ENCODE assay signal across 30 cellular contexts in the genomic region with DNA sequence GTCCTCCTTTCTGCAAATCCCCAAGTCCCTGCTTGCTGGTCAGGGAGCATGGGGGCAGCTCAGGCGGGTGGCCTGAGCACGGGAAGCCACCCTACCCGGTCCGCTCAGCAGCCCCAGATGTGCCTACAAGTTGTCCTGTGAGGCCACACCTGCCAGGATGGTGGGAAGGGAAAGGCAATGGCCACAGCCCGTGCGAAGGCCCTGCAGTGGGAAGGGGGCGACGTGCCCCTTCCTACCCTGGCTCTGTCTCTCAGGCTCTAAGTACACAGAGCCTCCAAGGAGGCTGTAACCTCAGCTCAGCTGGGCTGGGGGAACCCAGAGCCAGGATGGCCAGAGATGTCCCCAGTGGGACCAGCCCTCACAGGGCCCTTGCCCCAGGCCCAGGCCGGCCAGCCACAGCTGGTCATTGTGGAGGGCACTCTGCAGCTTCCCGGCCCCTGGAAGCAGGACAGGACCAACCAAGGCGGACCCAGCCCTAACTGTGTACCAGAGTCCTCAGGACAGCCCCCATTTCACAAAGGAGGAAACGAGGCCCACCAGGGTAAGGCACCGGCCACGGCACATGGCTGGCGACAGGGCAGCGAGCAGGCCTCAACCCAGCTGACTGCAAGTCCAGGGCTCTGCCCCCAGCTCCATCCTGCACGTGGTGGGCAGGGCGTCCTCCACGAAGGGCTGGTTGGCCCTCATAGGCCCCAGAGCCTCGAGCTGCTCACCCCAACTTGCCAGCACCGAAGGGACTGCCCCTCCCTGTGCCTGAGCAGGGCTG.
"Had no signal": no experiment of that assay in that cellular context is flagged by ENCODE, and none has a peak within 500 bp of the region (broad histone marks: within the 10 kb centered on the region; RNA-seq: fewer than 3 reads in every experiment).

No MANE protein-coding gene starts in this region.

- H3K27ac ChIP-seq: ascending aorta, breast epithelium, cardiac muscle cell, coronary artery, esophagus muscularis mucosa, foreskin keratinocyte, gastrocnemius medialis, heart right ventricle, hepatocyte had no signal

- H3K4me3 ChIP-seq: ascending aorta, breast epithelium, cardiac muscle cell, coronary artery, esophagus muscularis mucosa, gastrocnemius medialis, heart right ventricle, hepatocyte had no signal

- ATAC-seq: activated naive CD4-positive, alpha-beta T cell treated with anti-CD3 and anti-CD28 coated beads, Interleukin-2, amount 50 U/mL, for 72 hours; activated T-cell treated with anti-CD3 and anti-CD28 coated beads, Interleukin-2, amount 50 U/mL, for 72 hours; effector memory CD8-positive, alpha-beta T cell; foreskin keratinocyte; gastrocnemius medialis; heart right ventricle had no signal

- DNase-seq: activated CD4-positive, alpha-beta memory T cell treated with anti-CD3 and anti-CD28 coated beads, Interleukin-2, amount 10 ng/mL, durations not matched to agents 7 days and 5 days; activated CD4-positive, alpha-beta T cell treated with anti-CD3 and anti-CD28 coated beads for 1 hour; activated CD4-positive, alpha-beta T cell treated with anti-CD3 and anti-CD28 coated beads for 4 hours; activated CD4-positive, alpha-beta T cell treated with anti-CD3 and anti-CD28 coated beads, Interleukin-2, amount 10 ng/mL, durations not matched to agents 7 days and 5 days; activated CD4-positive, alpha-beta T cell treated with anti-CD3 and anti-CD28 coated beads, Interleukin-2, amount 50 U/mL, for 4 hours; activated CD8-positive, alpha-beta memory T cell treated with anti-CD3 and anti-CD28 coated beads, Interleukin-2, amount 50 U/mL, for 48 hours; activated gamma-delta T cell; activated naive CD4-positive, alpha-beta T cell; activated naive CD4-positive, alpha-beta T cell treated with anti-CD3 and anti-CD28 coated beads, Interleukin-2, amount 10 ng/mL, durations not matched to agents 7 days and 5 days; activated naive CD8-positive, alpha-beta T cell treated with anti-CD3 and anti-CD28 coated beads, Interleukin-2, amount 10 ng/mL, durations not matched to agents 7 days and 5 days; activated T-cell treated with anti-CD3 and anti-CD28 coated beads for 4 hours; activated T-cell treated with anti-CD3 and anti-CD28 coated beads, Interleukin-2, amount 50 U/mL, for 24 hours; activated T-cell treated with anti-CD3 and anti-CD28 coated beads, Interleukin-2, amount 50 U/mL, for 72 hours; central memory CD4-positive, alpha-beta T cell; cerebellar nuclear complex; effector CD4-positive, alpha-beta T cell; effector memory CD8-positive, alpha-beta T cell; erythroblast; foreskin keratinocyte; gastrocnemius medialis; glutamatergic neuron; heart right ventricle; T-helper 2 cell had no signal

- H3K36me3 ChIP-seq: ascending aorta, breast epithelium, cardiac muscle cell, esophagus muscularis mucosa, gastrocnemius medialis, heart right ventricle had no signal

- H3K4me1 ChIP-seq: ascending aorta, breast epithelium, foreskin keratinocyte had no signal

- H3K9me3 ChIP-seq: ascending aorta, breast epithelium, esophagus muscularis mucosa, gastrocnemius medialis, heart right ventricle had no signal
